Comparison of ENCODE assay signal across 5 cellular contexts in genomic region chr1:235142991-235143390, GRCh38.
"Had no signal": no experiment of that assay in that cellular context is flagged by ENCODE, and none has a peak within 500 bp of the region (broad histone marks: within the 10 kb centered on the region; RNA-seq: fewer than 3 reads in every experiment).

No MANE protein-coding gene starts in this region.

- H3K27ac Mint-ChIP-seq: H9 had no signal

- DNase-seq: GM23248, H9, HCEC 1CT, IMR-90 had no signal

- H3K9me3 Mint-ChIP-seq: H9 had no signal

- H3K9ac ChIP-seq: GM23248 had no signal

- H3K4me3 Mint-ChIP-seq: H9 had no signal

- H3K4me3 ChIP-seq: GM23248, K562 had no signal

- H3K27ac ChIP-seq: GM23248 had no signal

- H3K4me1 Mint-ChIP-seq: H9 had no signal

- ATAC-seq: K562 had no signal

- H2AFZ ChIP-seq: GM23248 had no signal
